1 cellular context compared by ENCODE assay signal in genomic region chr4:26576171-26576829, GRCh38.
TF ChIP-seq lines count a peak whose summit lies in the region.

No MANE protein-coding gene starts in this region.

TF ChIP-seq in HepG2, 621 proteins besides CTCF, POLR2A, EP300 and RAD21 (continued from another document):
- TF ChIP-seq PRDM15 (CRISPR knock-in tag; IDR thresholded peaks at IDR 0.05) (no peak), ZNF124 (CRISPR knock-in tag; IDR thresholded peaks at IDR 0.05) (no peak), MAZ (IDR thresholded peaks at IDR 0.05; ENCODE audit: borderline replicate concordance, low read depth, low read length) (peak; percentile 96), MAZ (CRISPR knock-in tag; IDR thresholded peaks at IDR 0.05; ENCODE audit: low read depth) (no peak), ZSCAN5A (CRISPR knock-in tag; IDR thresholded peaks at IDR 0.05; ENCODE audit: borderline replicate concordance) (no peak), PHB2 (IDR thresholded peaks at IDR 0.05; ENCODE audit: partially characterized antibody) (no peak), TBL1XR1 (IDR thresholded peaks at IDR 0.05; ENCODE audit: borderline replicate concordance, low read length, partially characterized antibody) (no peak), BORCS8-MEF2B (CRISPR knock-in tag; IDR thresholded peaks at IDR 0.05) (no peak), HNF4G (IDR thresholded peaks at IDR 0.05; ENCODE audit: borderline replicate concordance, low read depth, low read length) (peak; percentile 26; the same call in 1 of the 2 replicates), HNF4G (CRISPR knock-in tag; IDR thresholded peaks at IDR 0.05; ENCODE audit: borderline replicate concordance, low read depth) (no peak), FOXA3 (CRISPR knock-in tag; IDR thresholded peaks at IDR 0.05) (no peak), HOXD1 (CRISPR knock-in tag; IDR thresholded peaks at IDR 0.05) (no peak), ARID3A (IDR thresholded peaks at IDR 0.05; ENCODE audit: low read depth, low read length) (no peak), ZNF12 (CRISPR knock-in tag; IDR thresholded peaks at IDR 0.05) (no peak), SMC3 (IDR thresholded peaks at IDR 0.05; ENCODE audit: low read length) (no peak), ZSCAN31 (CRISPR knock-in tag; IDR thresholded peaks at IDR 0.05; ENCODE audit: low read depth) (no peak), GMEB1 (CRISPR knock-in tag; IDR thresholded peaks at IDR 0.05; ENCODE audit: borderline replicate concordance) (no peak), NCOR1 (IDR thresholded peaks at IDR 0.05; ENCODE audit: borderline replicate concordance, low read length) (peak; percentile 63; the same call in 1 of the 2 replicates)
- TF ChIP-seq, protein P1, sequence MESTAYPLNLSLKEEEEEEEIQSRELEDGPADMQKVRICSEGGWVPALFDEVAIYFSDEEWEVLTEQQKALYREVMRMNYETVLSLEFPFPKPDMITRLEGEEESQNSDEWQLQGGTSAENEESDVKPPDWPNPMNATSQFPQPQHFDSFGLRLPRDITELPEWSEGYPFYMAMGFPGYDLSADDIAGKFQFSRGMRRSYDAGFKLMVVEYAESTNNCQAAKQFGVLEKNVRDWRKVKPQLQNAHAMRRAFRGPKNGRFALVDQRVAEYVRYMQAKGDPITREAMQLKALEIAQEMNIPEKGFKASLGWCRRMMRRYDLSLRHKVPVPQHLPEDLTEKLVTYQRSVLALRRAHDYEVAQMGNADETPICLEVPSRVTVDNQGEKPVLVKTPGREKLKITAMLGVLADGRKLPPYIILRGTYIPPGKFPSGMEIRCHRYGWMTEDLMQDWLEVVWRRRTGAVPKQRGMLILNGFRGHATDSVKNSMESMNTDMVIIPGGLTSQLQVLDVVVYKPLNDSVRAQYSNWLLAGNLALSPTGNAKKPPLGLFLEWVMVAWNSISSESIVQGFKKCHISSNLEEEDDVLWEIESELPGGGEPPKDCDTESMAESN (CRISPR knock-in tag; conservative IDR thresholded peaks at IDR 0.05) = no peak
- TF ChIP-seq, protein P2, sequence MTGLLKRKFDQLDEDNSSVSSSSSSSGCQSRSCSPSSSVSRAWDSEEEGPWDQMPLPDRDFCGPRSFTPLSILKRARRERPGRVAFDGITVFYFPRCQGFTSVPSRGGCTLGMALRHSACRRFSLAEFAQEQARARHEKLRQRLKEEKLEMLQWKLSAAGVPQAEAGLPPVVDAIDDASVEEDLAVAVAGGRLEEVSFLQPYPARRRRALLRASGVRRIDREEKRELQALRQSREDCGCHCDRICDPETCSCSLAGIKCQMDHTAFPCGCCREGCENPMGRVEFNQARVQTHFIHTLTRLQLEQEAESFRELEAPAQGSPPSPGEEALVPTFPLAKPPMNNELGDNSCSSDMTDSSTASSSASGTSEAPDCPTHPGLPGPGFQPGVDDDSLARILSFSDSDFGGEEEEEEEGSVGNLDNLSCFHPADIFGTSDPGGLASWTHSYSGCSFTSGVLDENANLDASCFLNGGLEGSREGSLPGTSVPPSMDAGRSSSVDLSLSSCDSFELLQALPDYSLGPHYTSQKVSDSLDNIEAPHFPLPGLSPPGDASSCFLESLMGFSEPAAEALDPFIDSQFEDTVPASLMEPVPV (CRISPR knock-in tag; IDR thresholded peaks at IDR 0.05) = no peak
- TF ChIP-seq, protein P3, sequence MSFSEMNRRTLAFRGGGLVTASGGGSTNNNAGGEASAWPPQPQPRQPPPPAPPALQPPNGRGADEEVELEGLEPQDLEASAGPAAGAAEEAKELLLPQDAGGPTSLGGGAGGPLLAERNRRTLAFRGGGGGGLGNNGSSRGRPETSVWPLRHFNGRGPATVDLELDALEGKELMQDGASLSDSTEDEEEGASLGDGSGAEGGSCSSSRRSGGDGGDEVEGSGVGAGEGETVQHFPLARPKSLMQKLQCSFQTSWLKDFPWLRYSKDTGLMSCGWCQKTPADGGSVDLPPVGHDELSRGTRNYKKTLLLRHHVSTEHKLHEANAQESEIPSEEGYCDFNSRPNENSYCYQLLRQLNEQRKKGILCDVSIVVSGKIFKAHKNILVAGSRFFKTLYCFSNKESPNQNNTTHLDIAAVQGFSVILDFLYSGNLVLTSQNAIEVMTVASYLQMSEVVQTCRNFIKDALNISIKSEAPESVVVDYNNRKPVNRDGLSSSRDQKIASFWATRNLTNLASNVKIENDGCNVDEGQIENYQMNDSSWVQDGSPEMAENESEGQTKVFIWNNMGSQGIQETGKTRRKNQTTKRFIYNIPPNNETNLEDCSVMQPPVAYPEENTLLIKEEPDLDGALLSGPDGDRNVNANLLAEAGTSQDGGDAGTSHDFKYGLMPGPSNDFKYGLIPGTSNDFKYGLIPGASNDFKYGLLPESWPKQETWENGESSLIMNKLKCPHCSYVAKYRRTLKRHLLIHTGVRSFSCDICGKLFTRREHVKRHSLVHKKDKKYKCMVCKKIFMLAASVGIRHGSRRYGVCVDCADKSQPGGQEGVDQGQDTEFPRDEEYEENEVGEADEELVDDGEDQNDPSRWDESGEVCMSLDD (CRISPR knock-in tag; IDR thresholded peaks at IDR 0.05; ENCODE audit: borderline replicate concordance) = no peak
- TF ChIP-seq, protein P4, sequence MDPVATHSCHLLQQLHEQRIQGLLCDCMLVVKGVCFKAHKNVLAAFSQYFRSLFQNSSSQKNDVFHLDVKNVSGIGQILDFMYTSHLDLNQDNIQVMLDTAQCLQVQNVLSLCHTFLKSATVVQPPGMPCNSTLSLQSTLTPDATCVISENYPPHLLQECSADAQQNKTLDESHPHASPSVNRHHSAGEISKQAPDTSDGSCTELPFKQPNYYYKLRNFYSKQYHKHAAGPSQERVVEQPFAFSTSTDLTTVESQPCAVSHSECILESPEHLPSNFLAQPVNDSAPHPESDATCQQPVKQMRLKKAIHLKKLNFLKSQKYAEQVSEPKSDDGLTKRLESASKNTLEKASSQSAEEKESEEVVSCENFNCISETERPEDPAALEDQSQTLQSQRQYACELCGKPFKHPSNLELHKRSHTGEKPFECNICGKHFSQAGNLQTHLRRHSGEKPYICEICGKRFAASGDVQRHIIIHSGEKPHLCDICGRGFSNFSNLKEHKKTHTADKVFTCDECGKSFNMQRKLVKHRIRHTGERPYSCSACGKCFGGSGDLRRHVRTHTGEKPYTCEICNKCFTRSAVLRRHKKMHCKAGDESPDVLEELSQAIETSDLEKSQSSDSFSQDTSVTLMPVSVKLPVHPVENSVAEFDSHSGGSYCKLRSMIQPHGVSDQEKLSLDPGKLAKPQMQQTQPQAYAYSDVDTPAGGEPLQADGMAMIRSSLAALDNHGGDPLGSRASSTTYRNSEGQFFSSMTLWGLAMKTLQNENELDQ (CRISPR knock-in tag; IDR thresholded peaks at IDR 0.05; ENCODE audit: borderline replicate concordance) = no peak
- TF ChIP-seq, protein P5, sequence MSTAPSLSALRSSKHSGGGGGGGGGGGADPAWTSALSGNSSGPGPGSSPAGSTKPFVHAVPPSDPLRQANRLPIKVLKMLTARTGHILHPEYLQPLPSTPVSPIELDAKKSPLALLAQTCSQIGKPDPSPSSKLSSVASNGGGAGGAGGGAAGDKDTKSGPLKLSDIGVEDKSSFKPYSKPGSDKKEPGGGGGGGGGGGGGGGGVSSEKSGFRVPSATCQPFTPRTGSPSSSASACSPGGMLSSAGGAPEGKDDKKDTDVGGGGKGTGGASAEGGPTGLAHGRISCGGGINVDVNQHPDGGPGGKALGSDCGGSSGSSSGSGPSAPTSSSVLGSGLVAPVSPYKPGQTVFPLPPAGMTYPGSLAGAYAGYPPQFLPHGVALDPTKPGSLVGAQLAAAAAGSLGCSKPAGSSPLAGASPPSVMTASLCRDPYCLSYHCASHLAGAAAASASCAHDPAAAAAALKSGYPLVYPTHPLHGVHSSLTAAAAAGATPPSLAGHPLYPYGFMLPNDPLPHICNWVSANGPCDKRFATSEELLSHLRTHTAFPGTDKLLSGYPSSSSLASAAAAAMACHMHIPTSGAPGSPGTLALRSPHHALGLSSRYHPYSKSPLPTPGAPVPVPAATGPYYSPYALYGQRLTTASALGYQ (CRISPR knock-in tag; IDR thresholded peaks at IDR 0.05) = no peak
- TF ChIP-seq, protein P6, sequence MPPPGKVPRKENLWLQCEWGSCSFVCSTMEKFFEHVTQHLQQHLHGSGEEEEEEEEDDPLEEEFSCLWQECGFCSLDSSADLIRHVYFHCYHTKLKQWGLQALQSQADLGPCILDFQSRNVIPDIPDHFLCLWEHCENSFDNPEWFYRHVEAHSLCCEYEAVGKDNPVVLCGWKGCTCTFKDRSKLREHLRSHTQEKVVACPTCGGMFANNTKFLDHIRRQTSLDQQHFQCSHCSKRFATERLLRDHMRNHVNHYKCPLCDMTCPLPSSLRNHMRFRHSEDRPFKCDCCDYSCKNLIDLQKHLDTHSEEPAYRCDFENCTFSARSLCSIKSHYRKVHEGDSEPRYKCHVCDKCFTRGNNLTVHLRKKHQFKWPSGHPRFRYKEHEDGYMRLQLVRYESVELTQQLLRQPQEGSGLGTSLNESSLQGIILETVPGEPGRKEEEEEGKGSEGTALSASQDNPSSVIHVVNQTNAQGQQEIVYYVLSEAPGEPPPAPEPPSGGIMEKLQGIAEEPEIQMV (CRISPR knock-in tag; IDR thresholded peaks at IDR 0.05; ENCODE audit: low read depth) = no peak
